In genomic region chr18:60191926-60192325, GRCh38 we compare ENCODE assay signal across 27 cellular contexts.
"Had no signal": no experiment of that assay in that cellular context is flagged by ENCODE, and none has a peak within 500 bp of the region (broad histone marks: within the 10 kb centered on the region; RNA-seq: fewer than 3 reads in every experiment).

No MANE protein-coding gene starts in this region.

- H3K27me3 ChIP-seq: ascending aorta, cardiac muscle cell, left lung, right atrium auricular region, stomach, suprapubic skin, tibial artery, upper lobe of right lung had no signal

- H3K9me3 Mint-ChIP-seq: activated naive CD4-positive, alpha-beta T cell treated with anti-CD3 and anti-CD28 coated beads for 36 hours; activated naive CD8-positive, alpha-beta T cell treated with anti-CD3 and anti-CD28 coated beads for 36 hours; activated T-helper 1 cell treated with anti-CD3 and anti-CD28 coated beads, Interleukin-12 subunit alpha, Interleukin-12 subunit beta, Interleukin-2, Interleukin-4 antibody, amounts not matched to agents 30 ng/mL and 10 ng/mL and 1 ng/mL, durations not matched to agents 14 hours and 24 hours and 36 hours; brain; stimulated activated naive B cell treated with anti-CD40 and anti-IgM and Interleukin-4, amounts not matched to agents 10 μg/mL and 1 μg/mL and 100 μg/mL, for 72 hours had no signal

- H3K4me1 Mint-ChIP-seq: activated naive CD8-positive, alpha-beta T cell treated with anti-CD3 and anti-CD28 coated beads for 36 hours; natural killer cell; stimulated activated naive B cell treated with anti-CD40 and anti-IgM and Interleukin-4, amounts not matched to agents 10 μg/mL and 1 μg/mL and 100 μg/mL, for 72 hours had no signal

- H3K9me3 ChIP-seq: ascending aorta, left lung, lower lobe of right lung, right atrium auricular region, stomach, suprapubic skin, tibial artery, upper lobe of right lung had no signal

- H3K36me3 Mint-ChIP-seq: activated naive CD8-positive, alpha-beta T cell treated with anti-CD3 and anti-CD28 coated beads for 36 hours; brain; natural killer cell; stimulated activated naive B cell treated with anti-CD40 and anti-IgM and Interleukin-4, amounts not matched to agents 10 μg/mL and 1 μg/mL and 100 μg/mL, for 72 hours had no signal

- H3K4me1 ChIP-seq: ascending aorta, foreskin keratinocyte, left lung, lower lobe of right lung, right atrium auricular region, suprapubic skin, tibial artery, upper lobe of right lung had no signal

- DNase-seq: activated CD4-positive, alpha-beta T cell treated with anti-CD3 and anti-CD28 coated beads, Interleukin-2, amount 50 U/mL, for 4 hours; activated CD8-positive, alpha-beta memory T cell treated with anti-CD3 and anti-CD28 coated beads for 24 hours; activated effector memory CD4-positive, alpha-beta T cell treated with anti-CD3 and anti-CD28 coated beads, Interleukin-2, amount 50 U/mL, for 16 hours; activated naive CD4-positive, alpha-beta T cell treated with anti-CD3 and anti-CD28 coated beads for 36 hours; activated naive CD8-positive, alpha-beta T cell treated with anti-CD3 and anti-CD28 coated beads for 36 hours; activated T-cell treated with anti-CD3 and anti-CD28 coated beads, Interleukin-2, amount 50 U/mL, for 1 hour; effector memory CD8-positive, alpha-beta T cell; erythroblast; foreskin keratinocyte; left lung; lower lobe of right lung; mesendoderm; natural killer cell; stimulated activated CD4-positive, alpha-beta T cell treated with anti-CD3 and anti-CD28 coated beads, Interleukin-15, amount 100 ng/mL, for 24 hours; stimulated activated CD4-positive, alpha-beta T cell treated with anti-CD3 and anti-CD28 coated beads, Interleukin-2, amount 100 ng/mL, for 24 hours; stimulated activated naive B cell treated with anti-CD40 and anti-IgM and Interleukin-4, amounts not matched to agents 10 μg/mL and 1 μg/mL and 100 μg/mL, for 72 hours; stomach; T-helper 2 cell; tibial artery; upper lobe of right lung had no signal

- H3K36me3 ChIP-seq: ascending aorta, cardiac muscle cell, left lung, lower lobe of right lung, right atrium auricular region, stomach, suprapubic skin, tibial artery, upper lobe of right lung had no signal

- H3K27ac ChIP-seq: ascending aorta, cardiac muscle cell, coronary artery, foreskin keratinocyte, left lung, lower lobe of right lung, right atrium auricular region, stomach, suprapubic skin, tibial artery, upper lobe of right lung had no signal

- H3K4me3 Mint-ChIP-seq: activated naive CD4-positive, alpha-beta T cell treated with anti-CD3 and anti-CD28 coated beads for 36 hours; activated naive CD8-positive, alpha-beta T cell treated with anti-CD3 and anti-CD28 coated beads for 36 hours; activated T-helper 1 cell treated with anti-CD3 and anti-CD28 coated beads, Interleukin-12 subunit alpha, Interleukin-12 subunit beta, Interleukin-2, Interleukin-4 antibody, amounts not matched to agents 30 ng/mL and 10 ng/mL and 1 ng/mL, durations not matched to agents 14 hours and 24 hours and 36 hours; brain; effector memory CD8-positive, alpha-beta T cell; natural killer cell; stimulated activated naive B cell treated with anti-CD40 and anti-IgM and Interleukin-4, amounts not matched to agents 10 μg/mL and 1 μg/mL and 100 μg/mL, for 72 hours had no signal

- H3K27me3 Mint-ChIP-seq: activated naive CD8-positive, alpha-beta T cell treated with anti-CD3 and anti-CD28 coated beads for 36 hours; effector memory CD8-positive, alpha-beta T cell had no signal

- H3K4me3 ChIP-seq: ascending aorta, cardiac muscle cell, coronary artery, left lung, lower lobe of right lung, right atrium auricular region, stomach, suprapubic skin, tibial artery, upper lobe of right lung had no signal

- H3K27ac Mint-ChIP-seq: activated naive CD4-positive, alpha-beta T cell treated with anti-CD3 and anti-CD28 coated beads for 36 hours; activated naive CD8-positive, alpha-beta T cell treated with anti-CD3 and anti-CD28 coated beads for 36 hours; activated T-helper 1 cell treated with anti-CD3 and anti-CD28 coated beads, Interleukin-12 subunit alpha, Interleukin-12 subunit beta, Interleukin-2, Interleukin-4 antibody, amounts not matched to agents 30 ng/mL and 10 ng/mL and 1 ng/mL, durations not matched to agents 14 hours and 24 hours and 36 hours; brain; effector memory CD8-positive, alpha-beta T cell; natural killer cell; stimulated activated naive B cell treated with anti-CD40 and anti-IgM and Interleukin-4, amounts not matched to agents 10 μg/mL and 1 μg/mL and 100 μg/mL, for 72 hours had no signal

- ATAC-seq: effector memory CD8-positive, alpha-beta T cell; foreskin keratinocyte; left lung; lower lobe of right lung; natural killer cell; stimulated activated naive B cell treated with anti-CD40 and anti-IgM and Interleukin-4, amounts not matched to agents 10 μg/mL and 1 μg/mL and 100 μg/mL, for 72 hours; upper lobe of right lung had no signal
